In genomic region chr6:35149891-35150566, GRCh38 we compare ENCODE assay signal across 35 cellular contexts. TPM values are rescaled to one million over a fixed set of nuclear protein-coding genes. Genes with fewer than 3 reads are reported as not detected.
"Had no signal": no experiment of that assay in that cellular context is flagged by ENCODE, and none has a peak within 500 bp of the region (broad histone marks: within the 10 kb centered on the region; RNA-seq: fewer than 3 reads in every experiment).

No MANE protein-coding gene starts in this region.

- ATAC-seq: activated CD8-positive, alpha-beta T cell treated with anti-CD3 and anti-CD28 coated beads for 36 hours; activated T-cell treated with anti-CD3 and anti-CD28 coated beads, Interleukin-2, amount 50 U/mL, for 72 hours; activated T-helper 17 cell treated with anti-CD3 and anti-CD28 coated beads, Interleukin-2, amount 50 U/mL, for 72 hours; body of pancreas had no signal

- H3K4me3 ChIP-seq: adrenal gland, body of pancreas, breast epithelium, SK-N-MC had no signal

- H3K4me1 ChIP-seq: adrenal gland, body of pancreas, breast epithelium had no signal

- H3K36me3 ChIP-seq: adrenal gland, breast epithelium, WERI-Rb-1 had no signal

- H3K9me3 ChIP-seq: adrenal gland, body of pancreas, breast epithelium had no signal

- H3K27me3 ChIP-seq: adrenal gland, body of pancreas, breast epithelium had no signal

- FAIRE-seq: astrocyte had no signal

- DNase-seq: activated CD4-positive, alpha-beta T cell treated with anti-CD3 and anti-CD28 coated beads, Interleukin-2, amount 10 ng/mL, durations not matched to agents 24 days and 14 days; activated CD4-positive, alpha-beta T cell treated with anti-CD3 and anti-CD28 coated beads, Interleukin-2, amount 50 U/mL, for 4 hours; activated CD8-positive, alpha-beta T cell treated with anti-CD3 and anti-CD28 coated beads for 36 hours; activated effector memory CD4-positive, alpha-beta T cell treated with anti-CD3 and anti-CD28 coated beads, Interleukin-2, amount 50 U/mL, for 16 hours; activated naive CD4-positive, alpha-beta T cell treated with Interleukin-2 at 50 U/mL for 16 hours; activated naive CD8-positive, alpha-beta T cell treated with anti-CD3 and anti-CD28 coated beads, Interleukin-2, amount 10 ng/mL, durations not matched to agents 7 days and 5 days; activated T-cell treated with anti-CD3 and anti-CD28 coated beads, Interleukin-2, amount 50 U/mL, for 1 hour; activated T-cell treated with anti-CD3 and anti-CD28 coated beads, Interleukin-2, amount 50 U/mL, for 72 hours; adrenal gland; body of pancreas; caudate nucleus; Karpas-422; KBM-7; NCI-H1105; NCI-H1417 treated with DMSO at 0.1 percent for 48 hours; NCI-H187 treated with DMSO at 0.1 percent for 48 hours; NCI-H2081; NCI-H2171 treated with DMSO at 0.1 percent for 48 hours; NCI-H2227 treated with DMSO at 0.1 percent for 48 hours; NCI-H446 treated with DMSO at 0.1 percent for 48 hours; NCI-H524; NCI-H69; NCI-H82; Right ventricle myocardium superior; T1000; WERI-Rb-1 had no signal

- H3K27ac ChIP-seq: adrenal gland, body of pancreas, breast epithelium, SK-N-MC, WERI-Rb-1 had no signal

RNA-seq across cellular contexts. Expression of gene TCP11, which starts 8.9 kb away (rescaled TPM):
- total RNA-seq: activated CD4-positive, alpha-beta T cell treated with anti-CD3 and anti-CD28 coated beads, Interleukin-2, amount 10 ng/mL, durations not matched to agents 24 days and 14 days; activated CD8-positive, alpha-beta memory T cell treated with anti-CD3 and anti-CD28 coated beads for 36 hours; activated CD8-positive, alpha-beta T cell treated with anti-CD3 and anti-CD28 coated beads for 36 hours; activated naive CD8-positive, alpha-beta T cell treated with anti-CD3 and anti-CD28 coated beads, Interleukin-2, amount 10 ng/mL, durations not matched to agents 7 days and 5 days; activated T-cell treated with anti-CD3 and anti-CD28 coated beads, Interleukin-2, amount 50 U/mL, for 72 hours; activated T-helper 17 cell treated with anti-CD3 and anti-CD28 coated beads, Interleukin-2, amount 50 U/mL, for 72 hours; astrocyte; body of pancreas; MCF 10A; OCI-LY7; Right ventricle myocardium superior; T-helper 1 cell treated with Interleukin-12 subunit alpha and Interleukin-12 subunit beta and Interleukin-4 antibody, amounts not matched to agents 30 ng/mL and 1 ng/mL, for 36 hours; T-helper 2 cell treated with Interferon-gamma antibody and Interleukin-4, amounts not matched to agents 100 ng/mL and 5 ng/mL, for 36 hours had no signal
